ENCODE assay signal across 8 cellular contexts in genomic region chr5:151264113-151264512, GRCh38. TPM values are rescaled to one million over a fixed set of nuclear protein-coding genes. Genes with fewer than 3 reads are reported as not detected.
A peak's percentile ranks its signal among the peaks of the same experiment; 100 is the strongest.
DNase-seq lines count a peak whose midpoint lies in the region; ATAC-seq and TF ChIP-seq lines count a peak whose summit lies in the region.

No MANE protein-coding gene starts in this region.

- peak; percentile 39 for ATAC-seq in GM21367 (IDR thresholded peaks at IDR 0.05; ENCODE audit: unreplicated experiment)
- ATAC-seq in gastroesophageal sphincter: peak; percentile 25
- no peak for ATAC-seq in GM18861 (IDR thresholded peaks at IDR 0.05; ENCODE audit: unreplicated experiment)

- TF ChIP-seq CTCF in AG09309 (IDR thresholded peaks at IDR 0.05; ENCODE audit: control insufficient read depth, insufficient read depth, low read depth, low read length, missing control alignments) (peak; percentile 13), gastroesophageal sphincter (IDR thresholded peaks at IDR 0.05) (no peak), colonic mucosa (IDR thresholded peaks at IDR 0.05) (no peak)

- H3K27me3 Mint-ChIP-seq in T-helper 2 cell treated with Interferon-gamma antibody and Interleukin-4, amounts not matched to agents 5 μg/mL and 100 μg/mL, for 36 hours (ENCODE audit: low read depth): no peaks in the 10 kb centered on the region
- H3K27me3 Mint-ChIP-seq in CD8-positive, alpha-beta memory T cell: no peaks in the 10 kb centered on the region

- no peak for TF ChIP-seq POLR2A in gastroesophageal sphincter (IDR thresholded peaks at IDR 0.05)

- H3K36me3 Mint-ChIP-seq in T-helper 2 cell treated with Interferon-gamma antibody and Interleukin-4, amounts not matched to agents 5 μg/mL and 100 μg/mL, for 36 hours (ENCODE audit: low read depth): peaks cover 29% of the 10 kb centered on the region
- peaks cover 15 to 61% (median 32%) of the 10 kb centered on the region in 3 donors for H3K36me3 Mint-ChIP-seq in CD8-positive, alpha-beta memory T cell

- H3K4me1 Mint-ChIP-seq in T-helper 2 cell treated with Interferon-gamma antibody and Interleukin-4, amounts not matched to agents 5 μg/mL and 100 μg/mL, for 36 hours (ENCODE audit: low read depth): peaks cover 12% of the 10 kb centered on the region
- peaks cover 0 to 2% (median 0%) of the 10 kb centered on the region in 3 donors for H3K4me1 Mint-ChIP-seq in CD8-positive, alpha-beta memory T cell

- POLR2A ChIA-PET in CD8-positive, alpha-beta memory T cell (lab: Charles Lee): no interaction called here

- H3K27me3 ChIP-seq in gastroesophageal sphincter: no peaks in the 10 kb centered on the region
- no peaks in the 10 kb centered on the region for H3K27me3 ChIP-seq in CD8-positive, alpha-beta memory T cell (ENCODE audit: insufficient read depth, low read length, poor library complexity, severe bottlenecking)
- H3K27me3 ChIP-seq in colonic mucosa: no peaks in the 10 kb centered on the region

- H3K4me3 Mint-ChIP-seq in T-helper 2 cell treated with Interferon-gamma antibody and Interleukin-4, amounts not matched to agents 5 μg/mL and 100 μg/mL, for 36 hours: no peak overlapping the region
- no peak overlapping the region for H3K4me3 Mint-ChIP-seq in CD8-positive, alpha-beta memory T cell

- intact Hi-C loops in colonic mucosa (cut with DNase I): no loop called here

- H3K9ac ChIP-seq in colonic mucosa (ENCODE audit: low read depth in 2 of 2, low read length in 2 of 2): no peak overlapping the region

- no peak overlapping the region for H3K27ac ChIP-seq in gastroesophageal sphincter
- no peak overlapping the region for H3K27ac ChIP-seq in CD8-positive, alpha-beta memory T cell (ENCODE audit: low read depth, low read length)
- no peak overlapping the region for H3K27ac ChIP-seq in colonic mucosa

- DNase-seq in AG09309 (ENCODE audit: low read depth): no peak
- DNase-seq in T-helper 2 cell treated with Interferon-gamma antibody and Interleukin-4, amounts not matched to agents 5 μg/mL and 100 μg/mL, for 36 hours (ENCODE audit: low spot score): peak; percentile 24
- no peak for DNase-seq in CD8-positive, alpha-beta memory T cell
- DNase-seq in putamen (ENCODE audit: low spot score): no peak
- DNase-seq in colonic mucosa: no peak

- H3K4me1 ChIP-seq in gastroesophageal sphincter (no peaks in the 10 kb centered on the region), colonic mucosa (peaks cover 6% of the 10 kb centered on the region)
- H3K4me1 ChIP-seq in CD8-positive, alpha-beta memory T cell (ENCODE audit: insufficient read depth, low read length): no peaks in the 10 kb centered on the region

- H3K9me3 Mint-ChIP-seq in T-helper 2 cell treated with Interferon-gamma antibody and Interleukin-4, amounts not matched to agents 5 μg/mL and 100 μg/mL, for 36 hours: no peaks in the 10 kb centered on the region
- no peaks in the 10 kb centered on the region for H3K9me3 Mint-ChIP-seq in CD8-positive, alpha-beta memory T cell

- WGBS in gastroesophageal sphincter (ENCODE audit: low coverage in 1 of 2), 2 donors: 38% methylated on average over 1 of the region's 1 CpG; no CpG with 5 or more reads in 1 of the 2 donors

- H3K36me3 ChIP-seq in gastroesophageal sphincter (peaks cover 5 to 88% of the 10 kb centered on the region in 2 donors), colonic mucosa (no peaks in the 10 kb centered on the region)
- peaks cover 8% of the 10 kb centered on the region for H3K36me3 ChIP-seq in CD8-positive, alpha-beta memory T cell (ENCODE audit: insufficient read depth, low read length)

- no peak overlapping the region for H3K4me3 ChIP-seq in AG09309 (ENCODE audit: control insufficient read depth, low read depth, low read length)
- no peak overlapping the region for H3K4me3 ChIP-seq in gastroesophageal sphincter
- no peak overlapping the region for H3K4me3 ChIP-seq in CD8-positive, alpha-beta memory T cell (ENCODE audit: low read length)
- H3K4me3 ChIP-seq in colonic mucosa: no peak overlapping the region

- CTCF ChIA-PET in CD8-positive, alpha-beta memory T cell (lab: Charles Lee): no interaction called here

- TF ChIP-seq EP300 in gastroesophageal sphincter (IDR thresholded peaks at IDR 0.05): no peak

- H3K27ac Mint-ChIP-seq in T-helper 2 cell treated with Interferon-gamma antibody and Interleukin-4, amounts not matched to agents 5 μg/mL and 100 μg/mL, for 36 hours: peak overlapping the region; percentile 62
- H3K27ac Mint-ChIP-seq in CD8-positive, alpha-beta memory T cell: peak overlapping the region in 1 of 8 donors; percentile 48

- no peaks in the 10 kb centered on the region for H3K9me3 ChIP-seq in gastroesophageal sphincter
- H3K9me3 ChIP-seq in CD8-positive, alpha-beta memory T cell (ENCODE audit: low read length): no peaks in the 10 kb centered on the region
- no peaks in the 10 kb centered on the region for H3K9me3 ChIP-seq in colonic mucosa

RNA-seq across cellular contexts. Expression of gene GM2A, which starts 11.1 kb away (rescaled TPM):
- total RNA-seq in gastroesophageal sphincter: 10 to 100 TPM; 23.3 to 37.2 (median 29.1) TPM
- total RNA-seq in CD8-positive, alpha-beta memory T cell: 10 to 100 TPM; 12.7 to 14.9 TPM
- polyA plus RNA-seq in CD8-positive, alpha-beta memory T cell: 4.7 TPM
- total RNA-seq in colonic mucosa: 10 to 100 TPM; 22.0 to 27.2 TPM

RNA-seq across cellular contexts. Expression of gene SLC36A3, which starts 39.5 kb away (rescaled TPM):
- total RNA-seq in gastroesophageal sphincter (not detected), colonic mucosa (not detected)
- not detected for total RNA-seq in CD8-positive, alpha-beta memory T cell
- not detected for polyA plus RNA-seq in CD8-positive, alpha-beta memory T cell

RNA-seq across cellular contexts. Expression of gene CCDC69, which starts 40.2 kb away (rescaled TPM):
- total RNA-seq in gastroesophageal sphincter: 100 to 1,000 TPM; 204 to 317 (median 256) TPM
- 10 to 100 TPM; 47.9 to 50.5 TPM for total RNA-seq in CD8-positive, alpha-beta memory T cell
- 134 TPM for polyA plus RNA-seq in CD8-positive, alpha-beta memory T cell
- 10 to 100 TPM in 1 of 2 donors, 1 to 10 TPM in 1; 4.2 to 23.8 TPM for total RNA-seq in colonic mucosa
